Comparison of ENCODE assay signal across 15 cellular contexts in the genomic region with DNA sequence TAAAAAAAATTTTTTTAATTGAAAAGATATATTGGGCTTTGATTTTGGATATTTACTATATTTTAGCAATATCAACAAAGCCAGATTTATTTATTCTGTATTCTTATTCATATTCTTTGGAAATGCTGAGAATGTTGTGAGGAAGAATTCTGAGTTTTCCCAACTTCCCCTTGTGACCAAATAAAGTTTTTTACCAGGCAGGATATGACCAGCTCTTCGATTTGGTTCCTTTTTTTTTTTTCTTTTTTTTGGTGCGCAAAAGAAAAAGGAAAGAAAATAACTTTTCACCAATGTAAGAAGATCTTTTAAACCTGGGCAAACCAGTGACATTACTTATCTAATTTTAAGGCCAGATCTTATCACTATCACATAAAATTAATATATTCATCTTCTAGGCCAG.
"Had no signal": no experiment of that assay in that cellular context is flagged by ENCODE, and none has a peak within 500 bp of the region (broad histone marks: within the 10 kb centered on the region; RNA-seq: fewer than 3 reads in every experiment).

No MANE protein-coding gene starts in this region.

- H3K27me3 Mint-ChIP-seq: activated naive CD8-positive, alpha-beta T cell treated with anti-CD3 and anti-CD28 coated beads, Interleukin-2, amount 50 U/mL, for 24 hours; stimulated activated naive CD8-positive, alpha-beta T cell treated with anti-CD3 and anti-CD28 coated beads, Interleukin-15, Interleukin-2, amounts not matched to agents 100 ng/mL and 50 ng/mL, for 24 hours had no signal

- H3K4me1 Mint-ChIP-seq: activated naive CD8-positive, alpha-beta T cell treated with anti-CD3 and anti-CD28 coated beads, Interleukin-2, amount 50 U/mL, for 24 hours had no signal

- H3K27ac ChIP-seq: sigmoid colon, uterus had no signal

- H3K9me3 Mint-ChIP-seq: activated naive CD8-positive, alpha-beta T cell treated with anti-CD3 and anti-CD28 coated beads, Interleukin-2, amount 50 U/mL, for 24 hours; activated T-helper 1 cell treated with anti-CD3 and anti-CD28 coated beads, Interleukin-12 subunit alpha, Interleukin-12 subunit beta, Interleukin-2, Interleukin-4 antibody, amounts not matched to agents 30 ng/mL and 10 ng/mL and 1 ng/mL, durations not matched to agents 14 hours and 24 hours and 36 hours; nephron progenitor cell; stimulated activated naive CD8-positive, alpha-beta T cell treated with anti-CD3 and anti-CD28 coated beads, Interleukin-15, Interleukin-2, amounts not matched to agents 100 ng/mL and 50 ng/mL, for 24 hours had no signal

- ATAC-seq: activated CD8-positive, alpha-beta T cell treated with anti-CD3 and anti-CD28 coated beads, Interleukin-2, amount 10 ng/mL, durations not matched to agents 7 days and 5 days; activated naive CD8-positive, alpha-beta T cell treated with anti-CD3 and anti-CD28 coated beads, Interleukin-2, amount 50 U/mL, for 24 hours; heart left ventricle; left lung had no signal

- DNase-seq: activated CD4-positive, alpha-beta T cell treated with anti-CD3 and anti-CD28 coated beads for 4 hours; activated CD8-positive, alpha-beta memory T cell treated with anti-CD3 and anti-CD28 coated beads, Interleukin-2, amount 50 U/mL, for 48 hours; activated CD8-positive, alpha-beta T cell treated with anti-CD3 and anti-CD28 coated beads, Interleukin-2, amount 10 ng/mL, durations not matched to agents 7 days and 5 days; activated naive CD4-positive, alpha-beta T cell; activated naive CD8-positive, alpha-beta T cell treated with anti-CD3 and anti-CD28 coated beads, Interleukin-2, amount 50 U/mL, for 24 hours; heart left ventricle; left lung; nephron progenitor cell; sigmoid colon; stimulated activated CD4-positive, alpha-beta T cell treated with anti-CD3 and anti-CD28 coated beads, Interleukin-12 subunit alpha, Interleukin-12 subunit beta, amount 100 ng/mL, for 4 hours; T-helper 2 cell; uterus had no signal

- H3K36me3 ChIP-seq: uterus had no signal

- H3K27ac Mint-ChIP-seq: activated CD8-positive, alpha-beta T cell treated with anti-CD3 and anti-CD28 coated beads, Interleukin-2, amount 10 ng/mL, durations not matched to agents 7 days and 5 days; activated naive CD8-positive, alpha-beta T cell treated with anti-CD3 and anti-CD28 coated beads, Interleukin-2, amount 50 U/mL, for 24 hours; activated T-helper 1 cell treated with anti-CD3 and anti-CD28 coated beads, Interleukin-12 subunit alpha, Interleukin-12 subunit beta, Interleukin-2, Interleukin-4 antibody, amounts not matched to agents 30 ng/mL and 10 ng/mL and 1 ng/mL, durations not matched to agents 14 hours and 24 hours and 36 hours; nephron progenitor cell; stimulated activated naive CD8-positive, alpha-beta T cell treated with anti-CD3 and anti-CD28 coated beads, Interleukin-15, Interleukin-2, amounts not matched to agents 100 ng/mL and 50 ng/mL, for 24 hours had no signal

- H3K4me3 Mint-ChIP-seq: activated CD8-positive, alpha-beta T cell treated with anti-CD3 and anti-CD28 coated beads, Interleukin-2, amount 10 ng/mL, durations not matched to agents 7 days and 5 days; activated naive CD8-positive, alpha-beta T cell treated with anti-CD3 and anti-CD28 coated beads, Interleukin-2, amount 50 U/mL, for 24 hours; activated T-helper 1 cell treated with anti-CD3 and anti-CD28 coated beads, Interleukin-12 subunit alpha, Interleukin-12 subunit beta, Interleukin-2, Interleukin-4 antibody, amounts not matched to agents 30 ng/mL and 10 ng/mL and 1 ng/mL, durations not matched to agents 14 hours and 24 hours and 36 hours; nephron progenitor cell; stimulated activated naive CD8-positive, alpha-beta T cell treated with anti-CD3 and anti-CD28 coated beads, Interleukin-15, Interleukin-2, amounts not matched to agents 100 ng/mL and 50 ng/mL, for 24 hours had no signal

- H3K4me3 ChIP-seq: heart left ventricle, left lung, sigmoid colon, thoracic aorta, uterus had no signal

- H3K4me1 ChIP-seq: uterus had no signal

- H3K27me3 ChIP-seq: heart left ventricle, left lung, sigmoid colon, uterus had no signal
